In genomic region chr11:77211594-77212251, GRCh38 we compare ENCODE assay signal across 17 cellular contexts.
DNase-seq lines count a peak whose midpoint lies in the region; ATAC-seq, FAIRE-seq and TF ChIP-seq lines count a peak whose summit lies in the region.
"Had no signal": no experiment of that assay in that cellular context is flagged by ENCODE, and none has a peak within 500 bp of the region (broad histone marks: within the 10 kb centered on the region; RNA-seq: fewer than 3 reads in every experiment).

No MANE protein-coding gene starts in this region.

- peak; percentile 10 for DNase-seq in 8988T
- DNase-seq in D721Med (ENCODE audit: insufficient read length, low spot score), result peak; percentile 13
- DNase-seq in ecto neural progenitor cell (ENCODE audit: low spot score), result peak; percentile 27
- DNase-seq in neuronal stem cell (ENCODE audit: low spot score), result no peak
- DNase-seq in D341Med (ENCODE audit: low spot score), result no peak
- no peak for DNase-seq in medulla oblongata (ENCODE audit: extremely low spot score)
- DNase-seq: GM23248, KG1, NCI-H1436, NCI-H2029, NCI-H2171 treated with DMSO at 0.1 percent for 48 hours, NCI-H446 treated with DMSO at 0.1 percent for 48 hours, NCI-H748 treated with DMSO at 0.1 percent for 48 hours, OCI-M1, SIG-M5 had no signal

- no peaks in the 10 kb centered on the region for H3K9me3 ChIP-seq in neuronal stem cell (replicated peaks in 1 of 2; ENCODE audit: control insufficient read depth in 2 of 2, insufficient read depth in 1 of 2, low read depth in 1 of 2, low read length in 2 of 2)

- no peak overlapping the region for H3K4ac ChIP-seq in neuronal stem cell (ENCODE audit: low read length)

- H4K8ac ChIP-seq in neuronal stem cell (ENCODE audit: low read depth, low read length), result no peak overlapping the region

- no peak overlapping the region for H2BK120ac ChIP-seq in neuronal stem cell (ENCODE audit: low read depth, low read length)

- H3K36me3 ChIP-seq in neuronal stem cell (replicated peaks in 1 of 2; ENCODE audit: control insufficient read depth in 2 of 2, insufficient read depth in 2 of 2, low read length in 2 of 2), result no peaks in the 10 kb centered on the region

- WGBS in neuronal stem cell (ENCODE audit: extremely low coverage in 2 of 2, insufficient read length in 2 of 2, insufficient replicate concordance in 1 of 2), 2 donors, result no CpG with 5 or more reads among the region's 11 CpGs

- no peak overlapping the region for H4K91ac ChIP-seq in neuronal stem cell (ENCODE audit: low read depth, low read length, poor library complexity)

- no peak for TF ChIP-seq CTCF in D721Med (IDR thresholded peaks at IDR 0.05; ENCODE audit: insufficient read depth, missing control alignments)

- H2AFZ ChIP-seq in neuronal stem cell (ENCODE audit: low read length), result no peak overlapping the region
- H2AFZ ChIP-seq: GM23248 had no signal

- no peak overlapping the region for H2AK5ac ChIP-seq in neuronal stem cell (ENCODE audit: low read depth, low read length)

- H3K14ac ChIP-seq in neuronal stem cell (ENCODE audit: low read length), result no peak overlapping the region

- H3K4me1 ChIP-seq in neuronal stem cell (ENCODE audit: control insufficient read depth in 2 of 2, insufficient read depth in 1 of 2, low read depth in 1 of 2, low read length in 2 of 2), result no peaks in the 10 kb centered on the region

- H3K79me1 ChIP-seq in neuronal stem cell (ENCODE audit: low read depth, low read length), result no peaks in the 10 kb centered on the region

- H3K4me3 ChIP-seq in neuronal stem cell (ENCODE audit: low read length in 2 of 2), result no peak overlapping the region
- H3K4me3 ChIP-seq: GM23248 had no signal

- peak overlapping the region; percentile 50 for H3K18ac ChIP-seq in neuronal stem cell (ENCODE audit: low read length)

- H3K9ac ChIP-seq in neuronal stem cell (ENCODE audit: low read depth, low read length, poor library complexity), result no peak overlapping the region
- H3K9ac ChIP-seq: GM23248 had no signal

- no peak for FAIRE-seq in D721Med (lab: Jason Lieb, UNC)
- FAIRE-seq: GM18507 had no signal

- no peak overlapping the region for H3K4me2 ChIP-seq in neuronal stem cell (ENCODE audit: insufficient read depth, low read length, poor library complexity, severe bottlenecking)

- no peak overlapping the region for H2BK15ac ChIP-seq in neuronal stem cell (ENCODE audit: low read length)

- H3K27ac ChIP-seq in neuronal stem cell (replicated peaks; ENCODE audit: low read length), result no peak overlapping the region
- H3K27ac ChIP-seq: GM23248 had no signal

- H3K23ac ChIP-seq in neuronal stem cell (ENCODE audit: low read depth, low read length, poor library complexity), result no peak overlapping the region

- H2BK5ac ChIP-seq in neuronal stem cell (ENCODE audit: low read length), result no peak overlapping the region

- H3K27me3 ChIP-seq in neuronal stem cell (ENCODE audit: control insufficient read depth in 3 of 3, insufficient read depth in 3 of 3, low read depth in 1 of 3, low read length in 3 of 3), result peaks cover 0 to 9% (median 0%) of the 10 kb centered on the region in 3 experiments

- ATAC-seq in GM18909 (IDR thresholded peaks at IDR 0.05; ENCODE audit: poor library complexity, unreplicated experiment), result no peak

- H2BK12ac ChIP-seq in neuronal stem cell (ENCODE audit: low read length), result no peak overlapping the region

Comparison
In these comparisons a context has a peak if more than half of its experiments do, and no peak if none do; other contexts are left out.
1. DNase-seq: peak in 8988T (single experiment), D721Med (single experiment) and ecto neural progenitor cell (single experiment); none in neuronal stem cell (single experiment), D341Med (single experiment) and medulla oblongata (single experiment).